Comparison of ENCODE assay signal across 9 cellular contexts in the genomic region with DNA sequence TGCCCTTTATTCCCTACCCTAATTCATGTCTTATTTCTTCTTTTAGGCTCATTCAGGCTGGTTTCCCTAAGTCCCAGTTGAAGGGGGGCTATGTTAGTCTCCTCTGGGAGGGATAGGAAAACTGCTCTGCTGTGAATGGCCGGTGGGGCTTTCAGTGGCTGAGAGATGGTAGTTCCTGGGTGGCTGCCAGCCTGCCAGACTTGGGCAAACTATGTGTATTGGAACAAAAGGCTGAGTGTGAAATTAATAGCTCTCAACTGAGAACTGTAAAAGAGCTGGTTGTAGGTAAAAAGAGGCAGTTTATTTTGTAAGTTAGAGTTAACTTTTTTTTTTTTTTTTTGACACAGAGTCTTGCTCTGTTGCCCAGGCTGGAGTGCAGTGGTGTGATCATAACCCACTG. TPM values are rescaled to one million over a fixed set of nuclear protein-coding genes. Genes with fewer than 3 reads are reported as not detected.
DNase-seq lines count a peak whose midpoint lies in the region; ATAC-seq and TF ChIP-seq lines count a peak whose summit lies in the region.
"Had no signal": no experiment of that assay in that cellular context is flagged by ENCODE, and none has a peak within 500 bp of the region (broad histone marks: within the 10 kb centered on the region; RNA-seq: fewer than 3 reads in every experiment).

No MANE protein-coding gene starts in this region.

- H3K27me3 ChIP-seq in adrenal gland (no peaks in the 10 kb centered on the region), psoas muscle (ENCODE audit: insufficient read depth in 3 of 3, low read length in 2 of 3) (no peaks in the 10 kb centered on the region)

- ATAC-seq in GM18909 (IDR thresholded peaks at IDR 0.05; ENCODE audit: poor library complexity, unreplicated experiment) (peak; percentile 18), HG03432 (IDR thresholded peaks at IDR 0.05; ENCODE audit: unreplicated experiment) (peak; percentile 4), psoas muscle (peak in 1 of 4 donors; percentile 51), GM19324 (IDR thresholded peaks at IDR 0.05; ENCODE audit: low FRiP score, unreplicated experiment) (no peak), HG03354 (IDR thresholded peaks at IDR 0.05; ENCODE audit: poor library complexity, severe bottlenecking, unreplicated experiment) (no peak)

- H3K9me3 ChIP-seq in adrenal gland (replicated peaks in 1 of 3) = no peaks in the 10 kb centered on the region
- no peaks in the 10 kb centered on the region for H3K9me3 ChIP-seq in psoas muscle

- 73 to 92% (median 80%) methylated on average over 1 of the region's 1 CpG for WGBS in adrenal gland, 4 donors
- 18 to 30% (median 20%) methylated on average over 1 of the region's 1 CpG for WGBS in psoas muscle, 3 donors

- intact Hi-C loops in adrenal gland (cut with DNase I) = no loop called here
- intact Hi-C loops in psoas muscle (cut with DNase I) = no loop called here

- no peak overlapping the region for H3K27ac ChIP-seq in adrenal gland
- peak overlapping the region; percentile 10 for H3K27ac ChIP-seq in psoas muscle

- H3K36me3 ChIP-seq in adrenal gland (replicated peaks in 1 of 2) (no peaks in the 10 kb centered on the region), psoas muscle (ENCODE audit: insufficient read depth in 1 of 2, low read depth in 1 of 2) (no peaks in the 10 kb centered on the region)

- peaks cover 8 to 18% of the 10 kb centered on the region in 2 donors for H3K4me1 ChIP-seq in adrenal gland (replicated peaks in 1 of 2)
- peaks cover 30% of the 10 kb centered on the region for H3K4me1 ChIP-seq in psoas muscle

- TF ChIP-seq POLR2A in adrenal gland (IDR thresholded peaks at IDR 0.05) = no peak

- DNase-seq in adrenal gland = peak in 4 of 7 donors; percentile 24 to 55 (median 40)
- peak in 1 of 2 donors; percentile 54 for DNase-seq in psoas muscle
- no peak for DNase-seq in SW480 (ENCODE audit: low spot score)
- no peak for DNase-seq in NAMALWA (ENCODE audit: low spot score)
- DNase-seq: stimulated activated CD4-positive, alpha-beta T cell treated with anti-CD3 and anti-CD28 coated beads, Interleukin-1b, Interleukin-23, amount 100 ng/mL, for 48 hours had no signal

- TF ChIP-seq CTCF in adrenal gland (IDR thresholded peaks at IDR 0.05) (no peak), psoas muscle (IDR thresholded peaks at IDR 0.05) (no peak)

- H3K4me3 ChIP-seq in adrenal gland (no peak overlapping the region), psoas muscle (no peak overlapping the region)

RNA-seq across cellular contexts. Expression of gene ARHGAP10, which starts 28.8 kb away (rescaled TPM):
- total RNA-seq in adrenal gland = 10 to 100 TPM; 14.1 to 40.8 (median 26.9) TPM
- 10 to 100 TPM; 12.9 to 22.9 (median 17.6) TPM for polyA plus RNA-seq in adrenal gland
- 10 to 100 TPM; 34.0 to 43.5 (median 37.3) TPM for total RNA-seq in psoas muscle
- polyA plus RNA-seq in psoas muscle = 10 to 100 TPM; 28.8 to 30.3 (median 28.8) TPM

Comparison
In these comparisons a context has a peak if more than half of its experiments do, and no peak if none do; other contexts are left out.
1. ATAC-seq: peak in GM18909 (single experiment) and HG03432 (single experiment); none in GM19324 (single experiment) and HG03354 (single experiment).
2. DNase-seq: peak in adrenal gland (4 of 7); none in SW480 (single experiment) and NAMALWA (single experiment).